ENCODE assay signal across 21 cellular contexts in the genomic region with DNA sequence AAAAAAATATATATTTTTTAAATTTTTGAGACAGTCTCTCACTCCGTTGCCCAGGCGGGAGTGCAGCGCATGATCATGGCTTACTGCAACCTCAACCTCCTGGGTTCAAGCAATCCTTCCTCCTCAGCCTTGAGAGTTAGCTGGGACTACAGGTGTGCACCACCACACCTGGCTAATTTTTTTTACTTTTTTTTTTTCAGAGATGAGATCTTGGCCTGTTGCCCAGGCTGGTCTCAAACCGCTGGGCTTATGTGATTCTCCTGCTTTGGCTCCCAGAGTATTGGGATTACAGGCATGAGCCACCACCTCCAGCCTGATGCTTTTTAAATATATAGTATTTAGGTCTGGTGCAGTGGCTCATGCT. TPM values are rescaled to one million over a fixed set of nuclear protein-coding genes. Genes with fewer than 3 reads are reported as not detected.
DNase-seq lines count a peak whose midpoint lies in the region.
"Had no signal": no experiment of that assay in that cellular context is flagged by ENCODE, and none has a peak within 500 bp of the region (broad histone marks: within the 10 kb centered on the region; RNA-seq: fewer than 3 reads in every experiment).

No MANE protein-coding gene starts in this region.

- in situ Hi-C loops in KBM-7 (cut with MboI; ENCODE audit: low pct_unique_long_range_greater_than_20kb, low sequenced_read_pairs), result no loop called here

- no peak overlapping the region for H3K27ac ChIP-seq in BLaER1
- H3K27ac ChIP-seq in mesenchymal stem cell (ENCODE audit: low read length, poor library complexity, severe bottlenecking), result peak overlapping the region; percentile 19
- H3K27ac ChIP-seq: Peyer's patch, SJCRH30 had no signal

- H2BK120ac ChIP-seq in mesenchymal stem cell (ENCODE audit: low read depth, low read length), result no peak overlapping the region

- H3K4me1 ChIP-seq in BLaER1, result peaks cover 76% of the 10 kb centered on the region
- H3K4me1 ChIP-seq in mesenchymal stem cell (ENCODE audit: control insufficient read depth, insufficient read depth, low read depth, low read length), result peaks cover 6% of the 10 kb centered on the region
- H3K4me1 ChIP-seq: Peyer's patch, SJCRH30 had no signal

- H2BK5ac ChIP-seq in mesenchymal stem cell (ENCODE audit: low read depth, low read length, poor library complexity, severe bottlenecking), result no peak overlapping the region

- H2BK15ac ChIP-seq in mesenchymal stem cell (ENCODE audit: low read depth, poor library complexity, severe bottlenecking), result no peak overlapping the region

- peaks cover 95% of the 10 kb centered on the region for H3K36me3 ChIP-seq in BLaER1
- peaks cover 39 to 95% of the 10 kb centered on the region in 2 experiments for H3K36me3 ChIP-seq in mesenchymal stem cell (ENCODE audit: control insufficient read depth in 1 of 2, insufficient read depth in 2 of 2, low read depth in 1 of 2, low read length in 2 of 2)

- H3K18ac ChIP-seq in mesenchymal stem cell (ENCODE audit: low read depth in 1 of 2, low read length in 2 of 2), result no peak overlapping the region

- H3K14ac ChIP-seq in mesenchymal stem cell (ENCODE audit: low read length in 2 of 2), result no peak overlapping the region

- no peak overlapping the region for H2AK5ac ChIP-seq in mesenchymal stem cell (ENCODE audit: low read length, severe bottlenecking)

- no peak overlapping the region for H3K4ac ChIP-seq in mesenchymal stem cell (ENCODE audit: low read depth in 1 of 2, low read length in 2 of 2)

- H4K20me1 ChIP-seq in BLaER1, result peaks cover 98% of the 10 kb centered on the region

- no peak overlapping the region for H3K23ac ChIP-seq in mesenchymal stem cell (ENCODE audit: low read length in 2 of 2)

- no peak overlapping the region for H2AFZ ChIP-seq in mesenchymal stem cell (ENCODE audit: low read depth, low read length)

- WGBS in mesenchymal stem cell, result 99% methylated on average over 4 of the region's 4 CpGs

- H3K27me3 ChIP-seq in BLaER1 (no peaks in the 10 kb centered on the region), mesenchymal stem cell (ENCODE audit: control insufficient read depth in 1 of 2, insufficient read depth in 1 of 2, low read length in 2 of 2) (no peaks in the 10 kb centered on the region)
- H3K27me3 ChIP-seq: Peyer's patch, SJCRH30 had no signal

- H4K91ac ChIP-seq in mesenchymal stem cell (ENCODE audit: low read length), result no peak overlapping the region

- H3K4me3 ChIP-seq in BLaER1 (no peak overlapping the region), mesenchymal stem cell (ENCODE audit: insufficient read depth in 1 of 2, low read depth in 1 of 2, low read length in 2 of 2) (no peak overlapping the region)
- H3K4me3 ChIP-seq: Peyer's patch, SJCRH30 had no signal

- no peak overlapping the region for H2BK12ac ChIP-seq in mesenchymal stem cell (ENCODE audit: low read length in 2 of 2)

- no peak overlapping the region for H4K8ac ChIP-seq in mesenchymal stem cell (ENCODE audit: low read length)

- H3K9ac ChIP-seq in BLaER1 (no peak overlapping the region), mesenchymal stem cell (ENCODE audit: low read length) (no peak overlapping the region)

- peak overlapping the region; percentile 25; the same call in 1 of the 2 replicates for H3K4me2 ChIP-seq in BLaER1
- H3K4me2 ChIP-seq in mesenchymal stem cell (ENCODE audit: low read length, poor library complexity, severe bottlenecking), result no peak overlapping the region

- H3K9me3 ChIP-seq in BLaER1 (no peaks in the 10 kb centered on the region), mesenchymal stem cell (ENCODE audit: control insufficient read depth, low read length) (no peaks in the 10 kb centered on the region)
- H3K9me3 ChIP-seq: Peyer's patch, SJCRH30 had no signal

- peaks cover 13% of the 10 kb centered on the region for H3K79me1 ChIP-seq in mesenchymal stem cell (replicated peaks; ENCODE audit: low read length, poor library complexity, severe bottlenecking)

- DNase-seq in NCI-H1105 treated with DMSO at 0.1 percent for 48 hours (lab: John Stamatoyannopoulos, UW), result peak; percentile 35
- DNase-seq in NCI-H1105 (lab: John Stamatoyannopoulos, UW), result no peak
- peak; percentile 47 for DNase-seq in KBM-7
- DNase-seq in mesenchymal stem cell, result no peak
- DNase-seq in kidney glomerular epithelial cell (lab: John Stamatoyannopoulos, UW), result no peak
- no peak for DNase-seq in anterior cingulate cortex (lab: John Stamatoyannopoulos, UW)
- DNase-seq: 8988T; C1 segment of cervical spinal cord; Calu3; CD8-positive, alpha-beta T cell; DMS153; GDM1; KG1; MV-4-11; NCI-H187; NCI-H510A treated with DMSO at 0.1 percent for 48 hours; NCI-H774; Peyer's patch; SJCRH30; T-helper 9 cell had no signal

RNA-seq across cellular contexts. Expression of gene MDM2, which starts 24.5 kb away (rescaled TPM):
- polyA plus RNA-seq in mesenchymal stem cell (2013, experiment 1 of 2), result 95.3 TPM
- 102 TPM for polyA plus RNA-seq in mesenchymal stem cell (2013, experiment 2 of 2)

Comparison
In these comparisons a context has a peak if more than half of its experiments do, and no peak if none do; other contexts are left out.
1. DNase-seq: peak in NCI-H1105 treated with DMSO at 0.1 percent for 48 hours (single experiment) and KBM-7 (single experiment); none in NCI-H1105 (single experiment), mesenchymal stem cell (single experiment), kidney glomerular epithelial cell (single experiment) and anterior cingulate cortex (0 of 58).